In the genomic region with DNA sequence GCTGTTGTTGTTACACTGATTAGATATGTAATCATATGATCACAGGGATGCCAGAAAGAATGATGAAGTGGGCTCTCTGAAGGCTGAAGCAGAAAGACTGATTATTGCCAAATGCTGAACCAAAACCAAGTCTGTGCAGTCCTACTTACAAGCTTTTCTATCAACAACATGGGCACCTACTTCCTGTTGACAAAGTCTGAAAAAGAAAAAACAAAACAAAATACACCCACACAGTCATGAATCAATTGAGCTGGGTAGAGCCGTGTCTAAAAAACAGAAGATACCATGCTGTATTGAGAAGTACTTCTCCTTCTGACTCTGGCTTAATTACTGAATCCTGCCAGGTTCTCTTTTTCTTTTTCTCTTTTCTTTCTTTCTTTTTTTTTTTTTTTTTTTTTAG, we compare ENCODE assay signal across 26 cellular contexts.
DNase-seq lines count a peak whose midpoint lies in the region; ATAC-seq and TF ChIP-seq lines count a peak whose summit lies in the region.
"Had no signal": no experiment of that assay in that cellular context is flagged by ENCODE, and none has a peak within 500 bp of the region (broad histone marks: within the 10 kb centered on the region; RNA-seq: fewer than 3 reads in every experiment).

No MANE protein-coding gene starts in this region.

- TF ChIP-seq CTCF in GM23338 (conservative IDR thresholded peaks at IDR 0.05; ENCODE audit: low read depth in 2 of 2) (no peak), nephron progenitor cell (IDR thresholded peaks at IDR 0.05) (no peak)

- H3K27ac Mint-ChIP-seq in GM23338, result no peak overlapping the region
- H3K27ac Mint-ChIP-seq in activated T-helper 17 cell treated with anti-CD3 and anti-CD28 coated beads, Interleukin-2, amount 50 U/mL, for 72 hours, result no peak overlapping the region
- H3K27ac Mint-ChIP-seq in nephron progenitor cell, result peak overlapping the region; percentile 69
- H3K27ac Mint-ChIP-seq: CD14-positive monocyte had no signal

- H3K27me3 Mint-ChIP-seq in GM23338 (ENCODE audit: insufficient read depth, low read depth, poor library complexity), result peaks cover 1% of the 10 kb centered on the region
- H3K27me3 Mint-ChIP-seq in activated T-helper 17 cell treated with anti-CD3 and anti-CD28 coated beads, Interleukin-2, amount 50 U/mL, for 72 hours, result no peaks in the 10 kb centered on the region
- H3K27me3 Mint-ChIP-seq in nephron progenitor cell (ENCODE audit: low read depth, poor library complexity), result peaks cover 6% of the 10 kb centered on the region

- H3K36me3 ChIP-seq in GM23338 (ENCODE audit: insufficient read depth), result peaks cover 6% of the 10 kb centered on the region; the same call in 1 of the 2 replicates
- H3K36me3 ChIP-seq: BE2C had no signal

- peaks cover 4% of the 10 kb centered on the region; the same call in 2 of the 3 replicates for H3K4me1 Mint-ChIP-seq in GM23338
- H3K4me1 Mint-ChIP-seq in activated T-helper 17 cell treated with anti-CD3 and anti-CD28 coated beads, Interleukin-2, amount 50 U/mL, for 72 hours, result no peaks in the 10 kb centered on the region
- peaks cover 4% of the 10 kb centered on the region for H3K4me1 Mint-ChIP-seq in nephron progenitor cell
- H3K4me1 Mint-ChIP-seq: CD14-positive monocyte had no signal

- H3K27me3 ChIP-seq in GM23338 (ENCODE audit: insufficient read depth), result no peaks in the 10 kb centered on the region
- H3K27me3 ChIP-seq: BE2C had no signal

- H3K9me3 Mint-ChIP-seq in GM23338 (peaks cover 5% of the 10 kb centered on the region), nephron progenitor cell (peaks cover 10% of the 10 kb centered on the region)
- H3K9me3 Mint-ChIP-seq in activated T-helper 17 cell treated with anti-CD3 and anti-CD28 coated beads, Interleukin-2, amount 50 U/mL, for 72 hours, result no peaks in the 10 kb centered on the region

- no peaks in the 10 kb centered on the region for H3F3A ChIP-seq in GM23338 (replicated peaks; ENCODE audit: low read depth)

- no peak overlapping the region for H3K4me3 Mint-ChIP-seq in GM23338
- H3K4me3 Mint-ChIP-seq in activated T-helper 17 cell treated with anti-CD3 and anti-CD28 coated beads, Interleukin-2, amount 50 U/mL, for 72 hours, result no peak overlapping the region
- no peak overlapping the region for H3K4me3 Mint-ChIP-seq in nephron progenitor cell
- H3K4me3 Mint-ChIP-seq: CD14-positive monocyte had no signal

- no peaks in the 10 kb centered on the region; the same call in none of the 2 replicates for H3K9me2 ChIP-seq in GM23338 (ENCODE audit: insufficient read depth)
- H3K9me2 ChIP-seq: SK-N-SH had no signal

- no peaks in the 10 kb centered on the region for H3K4me1 ChIP-seq in GM23338 (ENCODE audit: insufficient read depth)
- H3K4me1 ChIP-seq: BE2C had no signal

- DNase-seq in CD1c-positive myeloid dendritic cell (ENCODE audit: extremely low spot score) (peak; percentile 45), GM23338 (ENCODE audit: low spot score) (no peak), nephron progenitor cell (no peak), superior temporal gyrus (ENCODE audit: extremely low spot score) (no peak)
- DNase-seq: 8988T, ACHN, BE2C, Calu3, DMS153, DND-41, Karpas-422, NCI-H1092 treated with DMSO at 0.1 percent for 48 hours, NCI-H1436 treated with DMSO at 0.1 percent for 48 hours, NCI-H187 treated with DMSO at 0.1 percent for 48 hours, NCI-H2171 treated with DMSO at 0.1 percent for 48 hours, NCI-H345, NCI-H524, NCI-H748 treated with DMSO at 0.1 percent for 48 hours, SK-N-SH had no signal

- H3K4me3 ChIP-seq in GM23338, result no peak overlapping the region

- no peaks in the 10 kb centered on the region for H3K79me2 ChIP-seq in GM23338 (replicated peaks; ENCODE audit: insufficient read depth)

- TF ChIP-seq POLR2A in GM18505 (IDR thresholded peaks at IDR 0.05; ENCODE audit: borderline replicate concordance, extremely low read depth, insufficient read depth, insufficient read length), result no peak

- peak overlapping the region; percentile 69; the same call in 1 of the 2 replicates for H2AFZ ChIP-seq in GM23338

- no peak overlapping the region for H3K4me2 ChIP-seq in GM23338
- H3K4me2 ChIP-seq: SK-N-SH had no signal

- H3K36me3 Mint-ChIP-seq in GM23338 (ENCODE audit: low read depth) (peaks cover 5% of the 10 kb centered on the region; the same call in 1 of the 3 replicates), nephron progenitor cell (ENCODE audit: low read depth) (peaks cover 5% of the 10 kb centered on the region)
- no peaks in the 10 kb centered on the region for H3K36me3 Mint-ChIP-seq in activated T-helper 17 cell treated with anti-CD3 and anti-CD28 coated beads, Interleukin-2, amount 50 U/mL, for 72 hours (ENCODE audit: low read depth)
- H3K36me3 Mint-ChIP-seq: CD14-positive monocyte had no signal

- H3K27ac ChIP-seq in GM23338 (ENCODE audit: low read depth), result no peak overlapping the region

- ATAC-seq in GM23338 (no peak), GM18505 (IDR thresholded peaks at IDR 0.05; ENCODE audit: unreplicated experiment) (no peak), HG03520 (IDR thresholded peaks at IDR 0.05; ENCODE audit: unreplicated experiment) (no peak), HG03432 (IDR thresholded peaks at IDR 0.05; ENCODE audit: unreplicated experiment) (no peak)
- ATAC-seq in activated T-helper 17 cell treated with anti-CD3 and anti-CD28 coated beads, Interleukin-2, amount 50 U/mL, for 72 hours (replicated peaks), result peak; percentile 49
- ATAC-seq: HCT116, HepG2 had no signal

- H4K20me1 ChIP-seq in GM23338 (replicated peaks; ENCODE audit: insufficient read depth), result no peaks in the 10 kb centered on the region

TF ChIP-seq in GM23338, 12 proteins besides CTCF, POLR2A, EP300 and RAD21 (continues in another document):
- TF ChIP-seq ETS1 (IDR thresholded peaks at IDR 0.05) (no peak), POLR2AphosphoS5 (IDR thresholded peaks at IDR 0.05; ENCODE audit: low read depth) (no peak), EZH2 (IDR thresholded peaks at IDR 0.05; ENCODE audit: low read depth, unreplicated experiment) (no peak), ZNF462 (CRISPR knock-in tag; IDR thresholded peaks at IDR 0.05) (no peak)
